In genomic region chr3:171615281-171615680, GRCh38 we compare ENCODE assay signal across 21 cellular contexts.
DNase-seq lines count a peak whose midpoint lies in the region; ATAC-seq and TF ChIP-seq lines count a peak whose summit lies in the region.
"Had no signal": no experiment of that assay in that cellular context is flagged by ENCODE, and none has a peak within 500 bp of the region (broad histone marks: within the 10 kb centered on the region; RNA-seq: fewer than 3 reads in every experiment).

No MANE protein-coding gene starts in this region.

- peaks cover 27% of the 10 kb centered on the region for H3K4me1 Mint-ChIP-seq in osteocyte (ENCODE audit: unreplicated experiment)

- peak overlapping the region; percentile 45 for H3K27ac Mint-ChIP-seq in osteocyte (ENCODE audit: unreplicated experiment)
- H3K27ac Mint-ChIP-seq: HFFc6 had no signal

- no peaks in the 10 kb centered on the region for H3K27me3 Mint-ChIP-seq in osteocyte (ENCODE audit: unreplicated experiment)

- no peak overlapping the region for H2AFZ ChIP-seq in ACC112 (ENCODE audit: low read length, unreplicated experiment)

- H3K36me3 ChIP-seq in ACC112 (ENCODE audit: insufficient read depth, low read length) (peaks cover 3% of the 10 kb centered on the region; the same call in 1 of the 2 replicates), aorta (ENCODE audit: control insufficient read depth in 1 of 2, insufficient read depth in 2 of 2, low read length in 1 of 2) (peaks cover 2 to 8% of the 10 kb centered on the region in 2 donors)
- H3K36me3 ChIP-seq: HAP-1, MG63, SJSA1 had no signal

- no peaks in the 10 kb centered on the region for H3K79me2 ChIP-seq in ACC112 (ENCODE audit: control insufficient read depth, insufficient read depth, low read length, unreplicated experiment)

- H3K36me3 Mint-ChIP-seq in osteocyte (ENCODE audit: unreplicated experiment), result peaks cover 26% of the 10 kb centered on the region

- H3K4me3 ChIP-seq in ACC112 (ENCODE audit: low read depth, low read length) (no peak overlapping the region), aorta (ENCODE audit: low read length in 2 of 2) (no peak overlapping the region)
- H3K4me3 ChIP-seq: HAP-1, MG63, SJSA1 had no signal

- ATAC-seq in GM18861 (IDR thresholded peaks at IDR 0.05; ENCODE audit: unreplicated experiment), result no peak
- ATAC-seq in aorta (ENCODE audit: low FRiP score), result no peak

- H3K27me3 ChIP-seq in ACC112 (ENCODE audit: insufficient read depth, low read length) (no peaks in the 10 kb centered on the region), aorta (ENCODE audit: control insufficient read depth in 1 of 2, insufficient read depth in 2 of 2, low read length in 1 of 2) (no peaks in the 10 kb centered on the region)
- H3K27me3 ChIP-seq: MG63, SJSA1 had no signal

- H3K4me1 ChIP-seq in ACC112 (ENCODE audit: control insufficient read depth, insufficient read depth, low read length, unreplicated experiment), result peaks cover 18% of the 10 kb centered on the region
- no peaks in the 10 kb centered on the region for H3K4me1 ChIP-seq in aorta (ENCODE audit: control insufficient read depth in 1 of 2, insufficient read depth in 2 of 2, low read length in 2 of 2)
- H3K4me1 ChIP-seq: HAP-1, SJSA1 had no signal

- peaks cover 13% of the 10 kb centered on the region for H3K9me3 Mint-ChIP-seq in osteocyte (ENCODE audit: unreplicated experiment)
- H3K9me3 Mint-ChIP-seq: HFFc6 had no signal

- H3K4me3 Mint-ChIP-seq in osteocyte (ENCODE audit: unreplicated experiment), result no peak overlapping the region
- H3K4me3 Mint-ChIP-seq: HFFc6 had no signal

- H3K27ac ChIP-seq in ACC112 (ENCODE audit: low read depth, low read length), result peak overlapping the region; percentile 80
- no peak overlapping the region for H3K27ac ChIP-seq in aorta (ENCODE audit: low read depth in 1 of 2, low read length in 2 of 2)
- H3K27ac ChIP-seq: SJSA1 had no signal

- no peaks in the 10 kb centered on the region for H3K9me3 ChIP-seq in aorta (ENCODE audit: control insufficient read depth, low read length)
- H3K9me3 ChIP-seq: HAP-1, MG63, SJSA1 had no signal

- in situ Hi-C loops in GM13977 (cut with MboI; ENCODE audit: low pct_unique_long_range_greater_than_20kb, low sequenced_read_pairs, unreplicated experiment), result no loop called here

- intact Hi-C loops in aorta (cut with DNase I), result no loop called here

- peak; percentile 8 for DNase-seq in fibroblast of gingiva (ENCODE audit: low read depth)
- peak; percentile 11 for DNase-seq in iris pigment epithelial cell (ENCODE audit: low read depth)
- DNase-seq in osteocyte (ENCODE audit: extremely low spot score, unreplicated experiment), result no peak
- no peak for DNase-seq in NCI-H510A (lab: John Stamatoyannopoulos, UW)
- DNase-seq in GM13977 (ENCODE audit: low spot score), result no peak
- no peak for DNase-seq in aorta
- DNase-seq: DMS79 treated with DMSO at 0.1 percent for 48 hours, GF-D8, GOT3, HFFc6, KBM-7, MG63, NCI-H1417, NCI-H1694 treated with DMSO at 0.1 percent for 48 hours, NCI-H2081, NCI-H2227 treated with DMSO at 0.1 percent for 48 hours, Right ventricle myocardium superior had no signal

- no peak for TF ChIP-seq CTCF in osteocyte (IDR thresholded peaks at IDR 0.05)
- TF ChIP-seq CTCF in GM13977 (IDR thresholded peaks at IDR 0.05; ENCODE audit: extremely low read depth, insufficient read depth, missing control alignments), result no peak

Comparison
In these comparisons a context has a peak if more than half of its experiments do, and no peak if none do; other contexts are left out.
1. DNase-seq: peak in fibroblast of gingiva (single experiment) and iris pigment epithelial cell (single experiment); none in osteocyte (single experiment), NCI-H510A (single experiment), GM13977 (single experiment) and aorta (0 of 2).